Comparison of ENCODE assay signal across 39 cellular contexts in the genomic region with DNA sequence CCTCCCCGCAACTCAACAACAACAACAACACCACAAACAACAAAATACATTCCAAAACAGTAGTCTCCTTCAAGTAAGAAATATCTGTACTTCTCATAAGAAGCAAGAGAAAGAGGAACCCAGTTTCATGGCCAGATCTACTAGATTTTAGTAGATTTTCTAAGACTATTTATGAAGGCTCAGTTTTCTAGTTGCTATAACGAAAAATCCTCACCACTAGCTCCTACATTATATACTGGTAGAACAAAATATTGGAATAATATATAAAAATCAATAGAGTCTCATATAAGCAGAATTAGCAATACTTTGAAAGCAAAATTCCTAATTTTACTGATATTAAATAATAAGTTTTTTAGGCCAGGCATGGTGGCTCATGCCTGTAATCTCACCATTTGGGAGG.
"Had no signal": no experiment of that assay in that cellular context is flagged by ENCODE, and none has a peak within 500 bp of the region (broad histone marks: within the 10 kb centered on the region; RNA-seq: fewer than 3 reads in every experiment).

No MANE protein-coding gene starts in this region.

- H3K27ac Mint-ChIP-seq: activated CD4-positive, alpha-beta memory T cell treated with anti-CD3 and anti-CD28 coated beads, Interleukin-2, amount 10 ng/mL, durations not matched to agents 7 days and 5 days; activated CD4-positive, alpha-beta T cell treated with anti-CD3 and anti-CD28 coated beads for 36 hours; activated CD4-positive, alpha-beta T cell treated with anti-CD3 and anti-CD28 coated beads, Interleukin-2, amount 10 ng/mL, durations not matched to agents 7 days and 5 days; activated CD8-positive, alpha-beta memory T cell treated with anti-CD3 and anti-CD28 coated beads, Interleukin-2, amount 10 ng/mL, durations not matched to agents 7 days and 5 days; activated CD8-positive, alpha-beta T cell treated with anti-CD3 and anti-CD28 coated beads, Interleukin-2, amount 10 ng/mL, durations not matched to agents 7 days and 5 days; activated naive CD4-positive, alpha-beta T cell treated with anti-CD3 and anti-CD28 coated beads, Interleukin-2, amount 10 ng/mL, durations not matched to agents 7 days and 5 days; activated naive CD4-positive, alpha-beta T cell treated with anti-CD3 and anti-CD28 coated beads, Interleukin-2, amount 50 U/mL, for 24 hours; activated naive CD8-positive, alpha-beta T cell; activated naive CD8-positive, alpha-beta T cell treated with anti-CD3 and anti-CD28 coated beads, Interleukin-2, amount 10 ng/mL, durations not matched to agents 7 days and 5 days; activated naive CD8-positive, alpha-beta T cell treated with anti-CD3 and anti-CD28 coated beads, Interleukin-2, amount 50 U/mL, for 24 hours; activated T-cell treated with anti-CD3 and anti-CD28 coated beads, Interleukin-2, amount 50 U/mL, for 24 hours; activated T-helper 2 cell treated with anti-CD3 and anti-CD28 coated beads, Interferon-gamma antibody, Interleukin-2, Interleukin-4, amounts not matched to agents 10 μg/mL and 5 μg/mL and 100 μg/mL, durations not matched to agents 14 hours and 24 hours and 36 hours; brain; T-helper 1 cell treated with Interleukin-12 subunit alpha and Interleukin-12 subunit beta and Interleukin-4 antibody, amounts not matched to agents 30 μg/mL and 1 μg/mL, for 36 hours; T-helper 2 cell treated with Interferon-gamma antibody and Interleukin-4, amounts not matched to agents 5 μg/mL and 100 μg/mL, for 36 hours; WTC11 had no signal

- H3K9me3 ChIP-seq: ascending aorta had no signal

- H3K9me3 Mint-ChIP-seq: activated CD4-positive, alpha-beta memory T cell treated with anti-CD3 and anti-CD28 coated beads, Interleukin-2, amount 10 ng/mL, durations not matched to agents 7 days and 5 days; activated CD4-positive, alpha-beta T cell treated with anti-CD3 and anti-CD28 coated beads, Interleukin-2, amount 10 ng/mL, durations not matched to agents 7 days and 5 days; activated naive CD4-positive, alpha-beta T cell treated with anti-CD3 and anti-CD28 coated beads, Interleukin-2, amount 10 ng/mL, durations not matched to agents 7 days and 5 days; activated naive CD4-positive, alpha-beta T cell treated with anti-CD3 and anti-CD28 coated beads, Interleukin-2, amount 50 U/mL, for 24 hours; activated naive CD8-positive, alpha-beta T cell treated with anti-CD3 and anti-CD28 coated beads, Interleukin-2, amount 10 ng/mL, durations not matched to agents 7 days and 5 days; activated naive CD8-positive, alpha-beta T cell treated with anti-CD3 and anti-CD28 coated beads, Interleukin-2, amount 50 U/mL, for 24 hours; activated T-cell treated with anti-CD3 and anti-CD28 coated beads, Interleukin-2, amount 50 U/mL, for 24 hours; activated T-helper 2 cell treated with anti-CD3 and anti-CD28 coated beads, Interferon-gamma antibody, Interleukin-2, Interleukin-4, amounts not matched to agents 10 μg/mL and 5 μg/mL and 100 μg/mL, durations not matched to agents 14 hours and 24 hours and 36 hours; brain; central memory CD8-positive, alpha-beta T cell; T-helper 1 cell treated with Interleukin-12 subunit alpha and Interleukin-12 subunit beta and Interleukin-4 antibody, amounts not matched to agents 30 μg/mL and 1 μg/mL, for 36 hours; T-helper 2 cell treated with Interferon-gamma antibody and Interleukin-4, amounts not matched to agents 5 μg/mL and 100 μg/mL, for 36 hours; WTC11 had no signal

- H3K36me3 ChIP-seq: cardiac muscle cell, WERI-Rb-1 had no signal

- ATAC-seq: activated CD4-positive, alpha-beta T cell treated with anti-CD3 and anti-CD28 coated beads for 36 hours; activated CD4-positive, CD25-positive, alpha-beta regulatory T cell treated with anti-CD3 and anti-CD28 coated beads, Interleukin-2, amount 50 U/mL, for 24 hours; activated CD8-positive, alpha-beta memory T cell treated with anti-CD3 and anti-CD28 coated beads, Interleukin-2, amount 10 ng/mL, durations not matched to agents 7 days and 5 days; activated CD8-positive, alpha-beta T cell treated with anti-CD3 and anti-CD28 coated beads, Interleukin-2, amount 10 ng/mL, durations not matched to agents 7 days and 5 days; activated naive CD8-positive, alpha-beta T cell treated with anti-CD3 and anti-CD28 coated beads, Interleukin-2, amount 50 U/mL, for 24 hours; WTC11 had no signal

- H3K4me3 Mint-ChIP-seq: activated CD4-positive, alpha-beta memory T cell treated with anti-CD3 and anti-CD28 coated beads, Interleukin-2, amount 10 ng/mL, durations not matched to agents 7 days and 5 days; activated CD4-positive, alpha-beta T cell treated with anti-CD3 and anti-CD28 coated beads for 36 hours; activated CD4-positive, alpha-beta T cell treated with anti-CD3 and anti-CD28 coated beads, Interleukin-2, amount 10 ng/mL, durations not matched to agents 7 days and 5 days; activated CD8-positive, alpha-beta memory T cell treated with anti-CD3 and anti-CD28 coated beads, Interleukin-2, amount 10 ng/mL, durations not matched to agents 7 days and 5 days; activated CD8-positive, alpha-beta T cell treated with anti-CD3 and anti-CD28 coated beads, Interleukin-2, amount 10 ng/mL, durations not matched to agents 7 days and 5 days; activated naive CD4-positive, alpha-beta T cell treated with anti-CD3 and anti-CD28 coated beads, Interleukin-2, amount 10 ng/mL, durations not matched to agents 7 days and 5 days; activated naive CD4-positive, alpha-beta T cell treated with anti-CD3 and anti-CD28 coated beads, Interleukin-2, amount 50 U/mL, for 24 hours; activated naive CD8-positive, alpha-beta T cell; activated naive CD8-positive, alpha-beta T cell treated with anti-CD3 and anti-CD28 coated beads, Interleukin-2, amount 10 ng/mL, durations not matched to agents 7 days and 5 days; activated naive CD8-positive, alpha-beta T cell treated with anti-CD3 and anti-CD28 coated beads, Interleukin-2, amount 50 U/mL, for 24 hours; activated T-cell treated with anti-CD3 and anti-CD28 coated beads, Interleukin-2, amount 50 U/mL, for 24 hours; brain; central memory CD8-positive, alpha-beta T cell; T-helper 1 cell treated with Interleukin-12 subunit alpha and Interleukin-12 subunit beta and Interleukin-4 antibody, amounts not matched to agents 30 μg/mL and 1 μg/mL, for 36 hours; T-helper 2 cell treated with Interferon-gamma antibody and Interleukin-4, amounts not matched to agents 5 μg/mL and 100 μg/mL, for 36 hours; WTC11 had no signal

- H3K27me3 ChIP-seq: ascending aorta, cardiac muscle cell had no signal

- H3K36me3 Mint-ChIP-seq: WTC11 had no signal

- H3K27ac ChIP-seq: ascending aorta, cardiac muscle cell, WERI-Rb-1 had no signal

- DNase-seq: activated CD4-positive, alpha-beta memory T cell treated with anti-CD3 and anti-CD28 coated beads, Interleukin-2, amount 10 ng/mL, durations not matched to agents 7 days and 5 days; activated CD4-positive, alpha-beta T cell treated with anti-CD3 and anti-CD28 coated beads for 1 hour; activated CD4-positive, alpha-beta T cell treated with anti-CD3 and anti-CD28 coated beads for 36 hours; activated CD4-positive, alpha-beta T cell treated with anti-CD3 and anti-CD28 coated beads for 48 hours; activated CD4-positive, alpha-beta T cell treated with anti-CD3 and anti-CD28 coated beads, Interleukin-2, amount 10 ng/mL, durations not matched to agents 7 days and 5 days; activated CD4-positive, alpha-beta T cell treated with anti-CD3 and anti-CD28 coated beads, Interleukin-2, amount 50 U/mL, for 48 hours; activated CD4-positive, CD25-positive, alpha-beta regulatory T cell; activated CD8-positive, alpha-beta memory T cell treated with anti-CD3 and anti-CD28 coated beads for 24 hours; activated CD8-positive, alpha-beta memory T cell treated with anti-CD3 and anti-CD28 coated beads, Interleukin-2, amount 10 ng/mL, durations not matched to agents 7 days and 5 days; activated CD8-positive, alpha-beta memory T cell treated with anti-CD3 and anti-CD28 coated beads, Interleukin-2, amount 50 U/mL, for 48 hours; activated CD8-positive, alpha-beta T cell treated with anti-CD3 and anti-CD28 coated beads, Interleukin-2, amount 10 ng/mL, durations not matched to agents 7 days and 5 days; activated effector memory CD4-positive, alpha-beta T cell treated with Interleukin-2 at 50 U/mL for 16 hours; activated gamma-delta T cell; activated naive CD4-positive, alpha-beta T cell treated with anti-CD3 and anti-CD28 coated beads, Interleukin-2, amount 10 ng/mL, durations not matched to agents 7 days and 5 days; activated naive CD4-positive, alpha-beta T cell treated with Interleukin-2 at 50 U/mL for 16 hours; activated naive CD8-positive, alpha-beta T cell treated with anti-CD3 and anti-CD28 coated beads, Interleukin-2, amount 10 ng/mL, durations not matched to agents 7 days and 5 days; activated naive CD8-positive, alpha-beta T cell treated with anti-CD3 and anti-CD28 coated beads, Interleukin-2, amount 50 U/mL, for 24 hours; activated T-cell treated with anti-CD3 and anti-CD28 coated beads, Interleukin-2, amount 50 U/mL, for 24 hours; activated T-cell treated with anti-CD3 and anti-CD28 coated beads, Interleukin-2, amount 50 U/mL, for 48 hours; amygdala; anterior cingulate cortex; caudate nucleus; cerebellar nuclear complex; T-helper 1 cell; T-helper 2 cell; T-helper 9 cell; WERI-Rb-1 had no signal

- H3K4me3 ChIP-seq: ascending aorta, cardiac muscle cell had no signal

- H3K27me3 Mint-ChIP-seq: activated CD4-positive, alpha-beta memory T cell treated with anti-CD3 and anti-CD28 coated beads, Interleukin-2, amount 10 ng/mL, durations not matched to agents 7 days and 5 days; activated CD4-positive, alpha-beta T cell treated with anti-CD3 and anti-CD28 coated beads for 36 hours; activated CD4-positive, alpha-beta T cell treated with anti-CD3 and anti-CD28 coated beads, Interleukin-2, amount 10 ng/mL, durations not matched to agents 7 days and 5 days; activated CD8-positive, alpha-beta memory T cell treated with anti-CD3 and anti-CD28 coated beads, Interleukin-2, amount 10 ng/mL, durations not matched to agents 7 days and 5 days; activated naive CD4-positive, alpha-beta T cell treated with anti-CD3 and anti-CD28 coated beads, Interleukin-2, amount 10 ng/mL, durations not matched to agents 7 days and 5 days; activated naive CD4-positive, alpha-beta T cell treated with anti-CD3 and anti-CD28 coated beads, Interleukin-2, amount 50 U/mL, for 24 hours; activated naive CD8-positive, alpha-beta T cell; activated naive CD8-positive, alpha-beta T cell treated with anti-CD3 and anti-CD28 coated beads, Interleukin-2, amount 10 ng/mL, durations not matched to agents 7 days and 5 days; activated naive CD8-positive, alpha-beta T cell treated with anti-CD3 and anti-CD28 coated beads, Interleukin-2, amount 50 U/mL, for 24 hours; activated T-cell treated with anti-CD3 and anti-CD28 coated beads, Interleukin-2, amount 50 U/mL, for 24 hours; brain; central memory CD8-positive, alpha-beta T cell had no signal

- FAIRE-seq: bronchial epithelial cell had no signal

- H3K4me1 Mint-ChIP-seq: activated CD4-positive, alpha-beta memory T cell treated with anti-CD3 and anti-CD28 coated beads, Interleukin-2, amount 10 ng/mL, durations not matched to agents 7 days and 5 days; activated CD4-positive, alpha-beta T cell treated with anti-CD3 and anti-CD28 coated beads for 36 hours; activated CD4-positive, alpha-beta T cell treated with anti-CD3 and anti-CD28 coated beads, Interleukin-2, amount 10 ng/mL, durations not matched to agents 7 days and 5 days; activated CD8-positive, alpha-beta memory T cell treated with anti-CD3 and anti-CD28 coated beads, Interleukin-2, amount 10 ng/mL, durations not matched to agents 7 days and 5 days; activated naive CD4-positive, alpha-beta T cell treated with anti-CD3 and anti-CD28 coated beads, Interleukin-2, amount 10 ng/mL, durations not matched to agents 7 days and 5 days; activated naive CD4-positive, alpha-beta T cell treated with anti-CD3 and anti-CD28 coated beads, Interleukin-2, amount 50 U/mL, for 24 hours; activated naive CD8-positive, alpha-beta T cell treated with anti-CD3 and anti-CD28 coated beads, Interleukin-2, amount 10 ng/mL, durations not matched to agents 7 days and 5 days; activated naive CD8-positive, alpha-beta T cell treated with anti-CD3 and anti-CD28 coated beads, Interleukin-2, amount 50 U/mL, for 24 hours; brain; central memory CD8-positive, alpha-beta T cell had no signal
